Comparison of ENCODE assay signal across 1 cellular context in the genomic region with DNA sequence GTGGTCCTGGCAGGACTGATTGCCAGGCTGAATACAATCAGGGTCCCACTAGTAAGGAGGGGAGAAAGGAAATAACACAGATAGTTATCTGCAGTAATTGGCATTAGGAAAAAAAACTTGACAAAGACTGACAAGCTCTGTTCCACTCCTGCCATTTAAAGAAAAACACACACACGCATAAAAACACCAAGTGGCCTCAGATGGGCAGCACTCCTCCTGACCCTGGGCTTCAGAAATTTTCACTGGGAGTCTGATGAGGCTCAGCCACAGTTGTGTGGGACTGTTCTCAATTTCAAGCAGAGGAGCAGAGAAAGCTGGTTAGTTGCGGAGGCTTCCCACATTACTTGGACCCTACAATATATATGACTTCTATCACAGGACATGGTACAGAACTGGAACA.
TF ChIP-seq lines count a peak whose summit lies in the region.

No MANE protein-coding gene starts in this region.

TF ChIP-seq in GM23338, 12 proteins besides CTCF, POLR2A, EP300 and RAD21:
- TF ChIP-seq, protein P1, sequence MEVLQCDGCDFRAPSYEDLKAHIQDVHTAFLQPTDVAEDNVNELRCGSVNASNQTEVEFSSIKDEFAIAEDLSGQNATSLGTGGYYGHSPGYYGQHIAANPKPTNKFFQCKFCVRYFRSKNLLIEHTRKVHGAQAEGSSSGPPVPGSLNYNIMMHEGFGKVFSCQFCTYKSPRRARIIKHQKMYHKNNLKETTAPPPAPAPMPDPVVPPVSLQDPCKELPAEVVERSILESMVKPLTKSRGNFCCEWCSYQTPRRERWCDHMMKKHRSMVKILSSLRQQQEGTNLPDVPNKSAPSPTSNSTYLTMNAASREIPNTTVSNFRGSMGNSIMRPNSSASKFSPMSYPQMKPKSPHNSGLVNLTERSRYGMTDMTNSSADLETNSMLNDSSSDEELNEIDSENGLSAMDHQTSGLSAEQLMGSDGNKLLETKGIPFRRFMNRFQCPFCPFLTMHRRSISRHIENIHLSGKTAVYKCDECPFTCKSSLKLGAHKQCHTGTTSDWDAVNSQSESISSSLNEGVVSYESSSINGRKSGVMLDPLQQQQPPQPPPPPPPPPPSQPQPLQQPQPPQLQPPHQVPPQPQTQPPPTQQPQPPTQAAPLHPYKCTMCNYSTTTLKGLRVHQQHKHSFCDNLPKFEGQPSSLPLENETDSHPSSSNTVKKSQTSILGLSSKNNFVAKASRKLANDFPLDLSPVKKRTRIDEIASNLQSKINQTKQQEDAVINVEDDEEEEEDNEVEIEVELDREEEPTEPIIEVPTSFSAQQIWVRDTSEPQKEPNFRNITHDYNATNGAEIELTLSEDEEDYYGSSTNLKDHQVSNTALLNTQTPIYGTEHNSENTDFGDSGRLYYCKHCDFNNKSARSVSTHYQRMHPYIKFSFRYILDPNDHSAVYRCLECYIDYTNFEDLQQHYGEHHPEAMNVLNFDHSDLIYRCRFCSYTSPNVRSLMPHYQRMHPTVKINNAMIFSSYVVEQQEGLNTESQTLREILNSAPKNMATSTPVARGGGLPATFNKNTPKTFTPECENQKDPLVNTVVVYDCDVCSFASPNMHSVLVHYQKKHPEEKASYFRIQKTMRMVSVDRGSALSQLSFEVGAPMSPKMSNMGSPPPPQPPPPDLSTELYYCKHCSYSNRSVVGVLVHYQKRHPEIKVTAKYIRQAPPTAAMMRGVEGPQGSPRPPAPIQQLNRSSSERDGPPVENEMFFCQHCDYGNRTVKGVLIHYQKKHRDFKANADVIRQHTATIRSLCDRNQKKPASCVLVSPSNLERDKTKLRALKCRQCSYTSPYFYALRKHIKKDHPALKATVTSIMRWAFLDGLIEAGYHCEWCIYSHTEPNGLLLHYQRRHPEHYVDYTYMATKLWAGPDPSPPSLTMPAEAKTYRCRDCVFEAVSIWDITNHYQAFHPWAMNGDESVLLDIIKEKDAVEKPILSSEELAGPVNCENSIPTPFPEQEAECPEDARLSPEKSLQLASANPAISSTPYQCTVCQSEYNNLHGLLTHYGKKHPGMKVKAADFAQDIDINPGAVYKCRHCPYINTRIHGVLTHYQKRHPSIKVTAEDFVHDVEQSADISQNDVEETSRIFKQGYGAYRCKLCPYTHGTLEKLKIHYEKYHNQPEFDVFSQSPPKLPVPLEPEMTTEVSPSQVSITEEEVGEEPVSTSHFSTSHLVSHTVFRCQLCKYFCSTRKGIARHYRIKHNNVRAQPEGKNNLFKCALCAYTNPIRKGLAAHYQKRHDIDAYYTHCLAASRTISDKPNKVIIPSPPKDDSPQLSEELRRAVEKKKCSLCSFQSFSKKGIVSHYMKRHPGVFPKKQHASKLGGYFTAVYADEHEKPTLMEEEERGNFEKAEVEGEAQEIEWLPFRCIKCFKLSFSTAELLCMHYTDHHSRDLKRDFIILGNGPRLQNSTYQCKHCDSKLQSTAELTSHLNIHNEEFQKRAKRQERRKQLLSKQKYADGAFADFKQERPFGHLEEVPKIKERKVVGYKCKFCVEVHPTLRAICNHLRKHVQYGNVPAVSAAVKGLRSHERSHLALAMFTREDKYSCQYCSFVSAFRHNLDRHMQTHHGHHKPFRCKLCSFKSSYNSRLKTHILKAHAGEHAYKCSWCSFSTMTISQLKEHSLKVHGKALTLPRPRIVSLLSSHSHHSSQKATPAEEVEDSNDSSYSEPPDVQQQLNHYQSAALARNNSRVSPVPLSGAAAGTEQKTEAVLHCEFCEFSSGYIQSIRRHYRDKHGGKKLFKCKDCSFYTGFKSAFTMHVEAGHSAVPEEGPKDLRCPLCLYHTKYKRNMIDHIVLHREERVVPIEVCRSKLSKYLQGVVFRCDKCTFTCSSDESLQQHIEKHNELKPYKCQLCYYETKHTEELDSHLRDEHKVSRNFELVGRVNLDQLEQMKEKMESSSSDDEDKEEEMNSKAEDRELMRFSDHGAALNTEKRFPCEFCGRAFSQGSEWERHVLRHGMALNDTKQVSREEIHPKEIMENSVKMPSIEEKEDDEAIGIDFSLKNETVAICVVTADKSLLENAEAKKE (CRISPR knock-in tag; IDR thresholded peaks at IDR 0.05) = no peak
- TF ChIP-seq EZH2 (IDR thresholded peaks at IDR 0.05; ENCODE audit: low read depth, unreplicated experiment) = no peak
- no peak for TF ChIP-seq JUNB (IDR thresholded peaks at IDR 0.05; ENCODE audit: unreplicated experiment)
- TF ChIP-seq, protein P2, sequence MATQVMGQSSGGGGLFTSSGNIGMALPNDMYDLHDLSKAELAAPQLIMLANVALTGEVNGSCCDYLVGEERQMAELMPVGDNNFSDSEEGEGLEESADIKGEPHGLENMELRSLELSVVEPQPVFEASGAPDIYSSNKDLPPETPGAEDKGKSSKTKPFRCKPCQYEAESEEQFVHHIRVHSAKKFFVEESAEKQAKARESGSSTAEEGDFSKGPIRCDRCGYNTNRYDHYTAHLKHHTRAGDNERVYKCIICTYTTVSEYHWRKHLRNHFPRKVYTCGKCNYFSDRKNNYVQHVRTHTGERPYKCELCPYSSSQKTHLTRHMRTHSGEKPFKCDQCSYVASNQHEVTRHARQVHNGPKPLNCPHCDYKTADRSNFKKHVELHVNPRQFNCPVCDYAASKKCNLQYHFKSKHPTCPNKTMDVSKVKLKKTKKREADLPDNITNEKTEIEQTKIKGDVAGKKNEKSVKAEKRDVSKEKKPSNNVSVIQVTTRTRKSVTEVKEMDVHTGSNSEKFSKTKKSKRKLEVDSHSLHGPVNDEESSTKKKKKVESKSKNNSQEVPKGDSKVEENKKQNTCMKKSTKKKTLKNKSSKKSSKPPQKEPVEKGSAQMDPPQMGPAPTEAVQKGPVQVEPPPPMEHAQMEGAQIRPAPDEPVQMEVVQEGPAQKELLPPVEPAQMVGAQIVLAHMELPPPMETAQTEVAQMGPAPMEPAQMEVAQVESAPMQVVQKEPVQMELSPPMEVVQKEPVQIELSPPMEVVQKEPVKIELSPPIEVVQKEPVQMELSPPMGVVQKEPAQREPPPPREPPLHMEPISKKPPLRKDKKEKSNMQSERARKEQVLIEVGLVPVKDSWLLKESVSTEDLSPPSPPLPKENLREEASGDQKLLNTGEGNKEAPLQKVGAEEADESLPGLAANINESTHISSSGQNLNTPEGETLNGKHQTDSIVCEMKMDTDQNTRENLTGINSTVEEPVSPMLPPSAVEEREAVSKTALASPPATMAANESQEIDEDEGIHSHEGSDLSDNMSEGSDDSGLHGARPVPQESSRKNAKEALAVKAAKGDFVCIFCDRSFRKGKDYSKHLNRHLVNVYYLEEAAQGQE (IDR thresholded peaks at IDR 0.05; ENCODE audit: unreplicated experiment) = no peak
- no peak for TF ChIP-seq ZNF114 (CRISPR knock-in tag; IDR thresholded peaks at IDR 0.05)
- no peak for TF ChIP-seq NANOG (IDR thresholded peaks at IDR 0.05; ENCODE audit: borderline replicate concordance)
- TF ChIP-seq, protein P3, sequence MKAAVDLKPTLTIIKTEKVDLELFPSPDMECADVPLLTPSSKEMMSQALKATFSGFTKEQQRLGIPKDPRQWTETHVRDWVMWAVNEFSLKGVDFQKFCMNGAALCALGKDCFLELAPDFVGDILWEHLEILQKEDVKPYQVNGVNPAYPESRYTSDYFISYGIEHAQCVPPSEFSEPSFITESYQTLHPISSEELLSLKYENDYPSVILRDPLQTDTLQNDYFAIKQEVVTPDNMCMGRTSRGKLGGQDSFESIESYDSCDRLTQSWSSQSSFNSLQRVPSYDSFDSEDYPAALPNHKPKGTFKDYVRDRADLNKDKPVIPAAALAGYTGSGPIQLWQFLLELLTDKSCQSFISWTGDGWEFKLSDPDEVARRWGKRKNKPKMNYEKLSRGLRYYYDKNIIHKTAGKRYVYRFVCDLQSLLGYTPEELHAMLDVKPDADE (IDR thresholded peaks at IDR 0.05) = no peak
- TF ChIP-seq ZNF331 (CRISPR knock-in tag; IDR thresholded peaks at IDR 0.05; ENCODE audit: low read depth) = no peak
- no peak for TF ChIP-seq POLR2AphosphoS5 (IDR thresholded peaks at IDR 0.05; ENCODE audit: low read depth)
- no peak for TF ChIP-seq STAT1 (IDR thresholded peaks at IDR 0.05; ENCODE audit: unreplicated experiment)
- no peak for TF ChIP-seq CREB1 (CRISPR knock-in tag; IDR thresholded peaks at IDR 0.05; ENCODE audit: low read depth)
- no peak for TF ChIP-seq EZH2phosphoT487 (IDR thresholded peaks at IDR 0.05; ENCODE audit: unreplicated experiment)
